Comparison of ENCODE assay signal across 27 cellular contexts in genomic region chr7:147062897-147063296, GRCh38.
"Had no signal": no experiment of that assay in that cellular context is flagged by ENCODE, and none has a peak within 500 bp of the region (broad histone marks: within the 10 kb centered on the region; RNA-seq: fewer than 3 reads in every experiment).

No MANE protein-coding gene starts in this region.

- DNase-seq: activated CD4-positive, alpha-beta T cell treated with anti-CD3 and anti-CD28 coated beads for 36 hours; activated CD4-positive, alpha-beta T cell treated with anti-CD3 and anti-CD28 coated beads, Interleukin-2, amount 10 ng/mL, durations not matched to agents 7 days and 5 days; activated CD4-positive, alpha-beta T cell treated with anti-CD3 and anti-CD28 coated beads, Interleukin-2, amount 50 U/mL, for 48 hours; activated CD8-positive, alpha-beta T cell treated with anti-CD3 and anti-CD28 coated beads, Interleukin-2, amount 10 ng/mL, durations not matched to agents 7 days and 5 days; activated gamma-delta T cell; activated naive CD4-positive, alpha-beta T cell treated with Interleukin-2 at 50 U/mL for 16 hours; activated T-cell treated with anti-CD3 and anti-CD28 coated beads, Interleukin-2, amount 50 U/mL, for 24 hours; adrenal gland; aorta; brain microvascular endothelial cell; central memory CD4-positive, alpha-beta T cell; Karpas-422; KBM-7; NCI-H1105; NCI-H1417 treated with DMSO at 0.1 percent for 48 hours; NCI-H1930; NCI-H2081 treated with DMSO at 0.1 percent for 48 hours; NCI-H226; NCI-H524 treated with DMSO at 0.1 percent for 48 hours; PC-3; Peyer's patch; RPMI8226; SJCRH30 had no signal

- H3K4me1 ChIP-seq: adrenal gland, Peyer's patch, SJCRH30 had no signal

- H3K27ac ChIP-seq: adrenal gland, brain microvascular endothelial cell, Peyer's patch, SJCRH30, SK-N-MC had no signal

- H3K27me3 ChIP-seq: adrenal gland, brain microvascular endothelial cell, Peyer's patch had no signal

- ATAC-seq: activated CD4-positive, alpha-beta T cell treated with anti-CD3 and anti-CD28 coated beads for 36 hours; activated CD4-positive, CD25-positive, alpha-beta regulatory T cell treated with anti-CD3 and anti-CD28 coated beads, Interleukin-2, amount 50 U/mL, for 24 hours; activated CD8-positive, alpha-beta T cell treated with anti-CD3 and anti-CD28 coated beads, Interleukin-2, amount 10 ng/mL, durations not matched to agents 7 days and 5 days; activated naive CD4-positive, alpha-beta T cell treated with anti-CD3 and anti-CD28 coated beads, Interleukin-2, amount 50 U/mL, for 72 hours; PC-3; WTC11 had no signal
